ENCODE assay signal across 17 cellular contexts in genomic region chr15:55703873-55704285, GRCh38. TPM values are rescaled to one million over a fixed set of nuclear protein-coding genes. Genes with fewer than 3 reads are reported as not detected.
DNase-seq lines count a peak whose midpoint lies in the region; ATAC-seq and TF ChIP-seq lines count a peak whose summit lies in the region.
"Had no signal": no experiment of that assay in that cellular context is flagged by ENCODE, and none has a peak within 500 bp of the region (broad histone marks: within the 10 kb centered on the region; RNA-seq: fewer than 3 reads in every experiment).

No MANE protein-coding gene starts in this region.

- no peak overlapping the region for H3K4me3 ChIP-seq in fibroblast of lung (replicated peaks in 1 of 4; ENCODE audit: control extremely low read depth in 1 of 4, insufficient read depth in 1 of 4, low read depth in 3 of 4, low read length in 4 of 4)
- H3K4me3 ChIP-seq: right atrium auricular region had no signal

- DNase-seq in ELR (ENCODE audit: low read depth) = peak; percentile 25
- DNase-seq in RPMI7951 (ENCODE audit: low read depth) = peak; percentile 8
- DNase-seq in fibroblast of lung (ENCODE audit: low read depth in 2 of 2) = peak; percentile 48 to 69
- DNase-seq in renal cortical epithelial cell (ENCODE audit: low read depth) = peak; percentile 88
- DNase-seq in stimulated activated CD4-positive, alpha-beta T cell treated with anti-CD3 and anti-CD28 coated beads, Interleukin-4, amount 100 ng/mL, for 4 hours = no peak
- no peak for DNase-seq in NCI-H2107 (lab: John Stamatoyannopoulos, UW)
- no peak for DNase-seq in effector memory CD8-positive, alpha-beta T cell
- DNase-seq in NCI-H2029 treated with DMSO at 0.1 percent for 48 hours (lab: John Stamatoyannopoulos, UW) = no peak
- DNase-seq: activated naive CD4-positive, alpha-beta T cell; GF-D8; kidney; SHP77 treated with DMSO at 0.1 percent for 48 hours; stimulated activated naive CD8-positive, alpha-beta T cell treated with anti-CD3 and anti-CD28 coated beads, Interleukin-15, Interleukin-2, amounts not matched to agents 100 U/mL and 50 U/mL, for 24 hours had no signal

- H3K4me2 ChIP-seq in fibroblast of lung (ENCODE audit: extremely low read depth, insufficient read depth, low read length) = no peak overlapping the region

- H3K4me1 Mint-ChIP-seq in effector memory CD8-positive, alpha-beta T cell (ENCODE audit: low read depth in 2 of 2) = peaks cover 0 to 5% of the 10 kb centered on the region in 2 donors

- no peak overlapping the region for H3K27ac Mint-ChIP-seq in effector memory CD8-positive, alpha-beta T cell
- H3K27ac Mint-ChIP-seq: CD4-positive, CD25-positive, alpha-beta regulatory T cell had no signal

- peaks cover 29 to 39% of the 10 kb centered on the region in 2 donors for H3K27me3 Mint-ChIP-seq in effector memory CD8-positive, alpha-beta T cell

- H4K20me1 ChIP-seq in fibroblast of lung (ENCODE audit: control insufficient read depth, extremely low read depth, insufficient read depth, low read length) = no peaks in the 10 kb centered on the region

- H3K27me3 ChIP-seq in fibroblast of lung (ENCODE audit: control insufficient read depth, insufficient read depth, low read length) = no peaks in the 10 kb centered on the region
- H3K27me3 ChIP-seq: right atrium auricular region had no signal

- H3K4me1 ChIP-seq in fibroblast of lung (ENCODE audit: control insufficient read depth, extremely low read depth, insufficient read depth, low read length) = no peaks in the 10 kb centered on the region
- H3K4me1 ChIP-seq: right atrium auricular region had no signal

- no peaks in the 10 kb centered on the region for H3K36me3 Mint-ChIP-seq in effector memory CD8-positive, alpha-beta T cell (ENCODE audit: insufficient read depth)
- H3K36me3 Mint-ChIP-seq: CD4-positive, CD25-positive, alpha-beta regulatory T cell had no signal

- no peaks in the 10 kb centered on the region for H3K36me3 ChIP-seq in fibroblast of lung (ENCODE audit: control insufficient read depth, insufficient read depth, low read length)
- H3K36me3 ChIP-seq: right atrium auricular region had no signal

- H3K9ac ChIP-seq in fibroblast of lung (ENCODE audit: insufficient read depth, low read length) = no peak overlapping the region

- no peak overlapping the region for H3K27ac ChIP-seq in fibroblast of lung (ENCODE audit: insufficient read depth, low read length)
- H3K27ac ChIP-seq: right atrium auricular region had no signal

- H3K9me3 ChIP-seq in fibroblast of lung (ENCODE audit: control insufficient read depth, insufficient read depth, low read depth, low read length) = no peaks in the 10 kb centered on the region
- H3K9me3 ChIP-seq: right atrium auricular region had no signal

- H2AFZ ChIP-seq in fibroblast of lung (ENCODE audit: low read length) = no peak overlapping the region

- H3K79me2 ChIP-seq in fibroblast of lung (ENCODE audit: control insufficient read depth, insufficient read depth, low read length) = no peaks in the 10 kb centered on the region

- ATAC-seq in effector memory CD8-positive, alpha-beta T cell (replicated peaks) = no peak
- ATAC-seq: HCT116; stimulated activated naive CD8-positive, alpha-beta T cell treated with anti-CD3 and anti-CD28 coated beads, Interleukin-15, Interleukin-2, amounts not matched to agents 100 U/mL and 50 U/mL, for 24 hours had no signal

- H3K9me3 Mint-ChIP-seq in effector memory CD8-positive, alpha-beta T cell = no peaks in the 10 kb centered on the region
- H3K9me3 Mint-ChIP-seq: CD4-positive, CD25-positive, alpha-beta regulatory T cell had no signal

- TF ChIP-seq CTCF in fibroblast of lung (conservative IDR thresholded peaks at IDR 0.05 in 1 of 2, IDR thresholded peaks at IDR 0.05 in 1 of 2; ENCODE audit: low read depth in 1 of 2, low read length in 2 of 2) = no peak

- no peak overlapping the region for H3K4me3 Mint-ChIP-seq in effector memory CD8-positive, alpha-beta T cell
- H3K4me3 Mint-ChIP-seq: CD4-positive, CD25-positive, alpha-beta regulatory T cell had no signal

RNA-seq across cellular contexts. Expression of gene PRTG, which starts 39.1 kb away (rescaled TPM):
- 3.8 and 13.3 TPM in 2 replicates for total RNA-seq in RPMI7951 (2014; rRNA removed; shearing (Covaris generic))
- total RNA-seq in fibroblast of lung (2.1 and 4.0 TPM in 2 replicates), renal cortical epithelial cell (3.8 and 19.0 TPM in 2 replicates)
- polyA plus RNA-seq in fibroblast of lung = 0.90 and 2.1 TPM in 2 replicates
- polyA plus RNA-seq in fibroblast of lung (2012) = 1.0 and 2.1 TPM in 2 replicates
- polyA minus RNA-seq in fibroblast of lung (ENCODE audit: low replicate concordance) = 0.19 and 0.90 TPM in 2 replicates
- total RNA-seq: activated CD8-positive, alpha-beta memory T cell treated with anti-CD3 and anti-CD28 coated beads for 36 hours; CD4-positive, CD25-positive, alpha-beta regulatory T cell had no signal
- polyA plus RNA-seq: CD4-positive, CD25-positive, alpha-beta regulatory T cell had no signal

Comparison
In these comparisons a context has a peak if more than half of its experiments do, and no peak if none do; other contexts are left out.
1. DNase-seq: peak in ELR (single experiment), RPMI7951 (single experiment), fibroblast of lung (2 of 2) and renal cortical epithelial cell (single experiment); none in stimulated activated CD4-positive, alpha-beta T cell treated with anti-CD3 and anti-CD28 coated beads, Interleukin-4, amount 100 ng/mL, for 4 hours (0 of 2), NCI-H2107 (single experiment), effector memory CD8-positive, alpha-beta T cell (0 of 3) and NCI-H2029 treated with DMSO at 0.1 percent for 48 hours (single experiment).